8 cellular contexts compared by ENCODE assay signal in genomic region chr20:53751394-53752368, GRCh38.
A peak's percentile ranks its signal among the peaks of the same experiment; 100 is the strongest.
DNase-seq lines count a peak whose midpoint lies in the region; ATAC-seq and TF ChIP-seq lines count a peak whose summit lies in the region.

No MANE protein-coding gene starts in this region.

- H4K8ac ChIP-seq in H9 (replicated peaks; ENCODE audit: insufficient read length, low read depth, low read length) = no peak overlapping the region

- no peak for DNase-seq in H9
- DNase-seq in MV-4-11 (lab: John Stamatoyannopoulos, UW) = peak; percentile 96
- no peak for DNase-seq in activated naive CD8-positive, alpha-beta T cell treated with anti-CD3 and anti-CD28 coated beads, Interleukin-2, amount 10 ng/mL, durations not matched to agents 7 days and 5 days
- DNase-seq in ureter (ENCODE audit: low spot score) = no peak
- DNase-seq in AG08396 (ENCODE audit: low spot score) = no peak
- no peak for DNase-seq in NCI-H2171 (lab: John Stamatoyannopoulos, UW)

- H3K23ac ChIP-seq in H9 (ENCODE audit: insufficient read length, low read depth, low read length) = no peak overlapping the region

- no peak overlapping the region for H2BK12ac ChIP-seq in H9 (ENCODE audit: insufficient read length, low read depth, low read length)

- peaks cover 61% of the 10 kb centered on the region in 2 experiments for H3K4me1 Mint-ChIP-seq in H9
- H3K4me1 Mint-ChIP-seq in activated naive CD8-positive, alpha-beta T cell treated with anti-CD3 and anti-CD28 coated beads, Interleukin-2, amount 10 ng/mL, durations not matched to agents 7 days and 5 days = peaks cover 65% of the 10 kb centered on the region

- peak; percentile 83 for ATAC-seq in GM18502 (IDR thresholded peaks at IDR 0.05; ENCODE audit: poor library complexity, unreplicated experiment)
- ATAC-seq in activated naive CD8-positive, alpha-beta T cell treated with anti-CD3 and anti-CD28 coated beads, Interleukin-2, amount 10 ng/mL, durations not matched to agents 7 days and 5 days (ENCODE audit: low read depth) = peak; percentile 66

- no peaks in the 10 kb centered on the region for H3K36me3 Mint-ChIP-seq in H9 (ENCODE audit: insufficient read depth in 1 of 3, low read depth in 3 of 3)
- H3K36me3 Mint-ChIP-seq in activated naive CD8-positive, alpha-beta T cell treated with anti-CD3 and anti-CD28 coated beads, Interleukin-2, amount 10 ng/mL, durations not matched to agents 7 days and 5 days = peaks cover 1% of the 10 kb centered on the region

- TF ChIP-seq CTCF in H9 (conservative IDR thresholded peaks at IDR 0.05) = no peak

- H3K27ac Mint-ChIP-seq in H9 = peak overlapping the region; percentile 66 to 93 (median 92); a peak in 6 of 7 replicates
- peak overlapping the region; percentile 97 for H3K27ac Mint-ChIP-seq in activated naive CD8-positive, alpha-beta T cell treated with anti-CD3 and anti-CD28 coated beads, Interleukin-2, amount 10 ng/mL, durations not matched to agents 7 days and 5 days

- no peak overlapping the region for H4K91ac ChIP-seq in H9 (ENCODE audit: insufficient read length, low read depth, low read length)

- no peaks in the 10 kb centered on the region for H3K9me3 Mint-ChIP-seq in H9
- H3K9me3 Mint-ChIP-seq in activated naive CD8-positive, alpha-beta T cell treated with anti-CD3 and anti-CD28 coated beads, Interleukin-2, amount 10 ng/mL, durations not matched to agents 7 days and 5 days = no peaks in the 10 kb centered on the region

- no peak overlapping the region for H2BK120ac ChIP-seq in H9 (ENCODE audit: low read depth, low read length, poor library complexity, severe bottlenecking)

- no peak overlapping the region for H2AK5ac ChIP-seq in H9 (ENCODE audit: insufficient read length, low read length)

- H3K79me1 ChIP-seq in H9 (ENCODE audit: insufficient read depth, low read depth, low read length, poor library complexity, severe bottlenecking) = no peaks in the 10 kb centered on the region

- H3K56ac ChIP-seq in H9 (ENCODE audit: insufficient read length, low read depth, low read length) = no peak overlapping the region

- POLR2A ChIA-PET in activated naive CD8-positive, alpha-beta T cell treated with anti-CD3 and anti-CD28 coated beads, Interleukin-2, amount 10 ng/mL, durations not matched to agents 7 days and 5 days (lab: Charles Lee) = interaction anchor here (0.8 to 5.6 kb wide), 26 partner anchors 11 to 172 kb away, joined by 3 to 53 read pairs (median 4); partner anchors contain the start of gene ZNF217

- no peaks in the 10 kb centered on the region for H3K27me3 Mint-ChIP-seq in H9 (ENCODE audit: low read depth)
- H3K27me3 Mint-ChIP-seq in activated naive CD8-positive, alpha-beta T cell treated with anti-CD3 and anti-CD28 coated beads, Interleukin-2, amount 10 ng/mL, durations not matched to agents 7 days and 5 days = no peaks in the 10 kb centered on the region

- no peak overlapping the region for H3K14ac ChIP-seq in H9 (ENCODE audit: insufficient read depth, low read length)

- H3K27me3 ChIP-seq in H9 (ENCODE audit: insufficient read depth, low read length) = no peaks in the 10 kb centered on the region
- no peaks in the 10 kb centered on the region for H3K27me3 ChIP-seq in mucosa of stomach (ENCODE audit: control insufficient read depth, insufficient read depth, low read length)

- no peak overlapping the region for H2BK15ac ChIP-seq in H9 (ENCODE audit: low read depth, low read length)

- no peaks in the 10 kb centered on the region for H4K20me1 ChIP-seq in H9 (ENCODE audit: control insufficient read depth, insufficient read depth, insufficient read length)

- H3K4me3 ChIP-seq in mucosa of stomach (ENCODE audit: low read length) = no peak overlapping the region

- no peak overlapping the region for H3K4ac ChIP-seq in H9 (ENCODE audit: low read depth, low read length)

- H3K27ac ChIP-seq in H9 (ENCODE audit: insufficient read length, low read depth, low read length) = peak overlapping the region; percentile 73

- no peak overlapping the region for H3K4me2 ChIP-seq in H9 (ENCODE audit: insufficient read depth, insufficient read length, low read length)

- H3K9me3 ChIP-seq in H9 (ENCODE audit: control insufficient read depth, low read depth, low read length) (no peaks in the 10 kb centered on the region), mucosa of stomach (ENCODE audit: control insufficient read depth, low read length) (no peaks in the 10 kb centered on the region)

- no peaks in the 10 kb centered on the region for H3K36me3 ChIP-seq in mucosa of stomach (ENCODE audit: control insufficient read depth, insufficient read depth, low read length)

- H3K4me1 ChIP-seq in H9 (ENCODE audit: insufficient read depth, low read length) = peaks cover 20% of the 10 kb centered on the region
- H3K4me1 ChIP-seq in mucosa of stomach (ENCODE audit: control insufficient read depth, insufficient read depth, low read length) = peaks cover 29% of the 10 kb centered on the region

- no peak overlapping the region; a peak in 1 of 5 replicates for H3K4me3 Mint-ChIP-seq in H9
- H3K4me3 Mint-ChIP-seq in activated naive CD8-positive, alpha-beta T cell treated with anti-CD3 and anti-CD28 coated beads, Interleukin-2, amount 10 ng/mL, durations not matched to agents 7 days and 5 days = peak overlapping the region; percentile 68

- no peaks in the 10 kb centered on the region for H3K23me2 ChIP-seq in H9 (ENCODE audit: insufficient read length, low read depth, low read length, poor library complexity, severe bottlenecking)

- no peak overlapping the region for H3K18ac ChIP-seq in H9 (ENCODE audit: insufficient read length, low read depth, low read length)

- peak overlapping the region; percentile 67 for H2AFZ ChIP-seq in H9 (ENCODE audit: low read length)

- H4K5ac ChIP-seq in H9 (ENCODE audit: insufficient read length, low read depth, low read length) = no peak overlapping the region

- no peak overlapping the region for H3T11ph ChIP-seq in H9 (ENCODE audit: low read length)

- H3K9ac ChIP-seq in H9 (ENCODE audit: extremely low read depth, insufficient read length, low read length) = no peak overlapping the region
- H3K9ac ChIP-seq in mucosa of stomach (ENCODE audit: low read length) = peak overlapping the region; percentile 29

- no peak overlapping the region for H2BK5ac ChIP-seq in H9 (ENCODE audit: insufficient read length, low read length)

- no CpG with 5 or more reads among the region's 11 CpGs for WGBS in H9 (ENCODE audit: extremely low coverage, insufficient read length, low lambda C conversion rate)

- H3K79me2 ChIP-seq in H9 (ENCODE audit: insufficient read depth, low read length) = no peaks in the 10 kb centered on the region

- H2BK20ac ChIP-seq in H9 (ENCODE audit: low read depth, low read length, poor library complexity, severe bottlenecking) = no peak overlapping the region
